1 cellular context compared by ENCODE assay signal in genomic region chr19:13849991-13850909, GRCh38.
TF ChIP-seq lines count a peak whose summit lies in the region.

No MANE protein-coding gene starts in this region.

TF ChIP-seq in K562, 482 proteins besides CTCF, POLR2A, EP300 and RAD21 (continued from another document and continues in another):
- TF ChIP-seq CHAMP1 (IDR thresholded peaks at IDR 0.05) (no peak), ZKSCAN3 (CRISPR knock-in tag; IDR thresholded peaks at IDR 0.05) (no peak), ARNT (IDR thresholded peaks at IDR 0.05) (0 out of 4 replicates have a peak, but pooled peaks of 1 of the 2 experiments have one; percentile 34), TCF7L2 (IDR thresholded peaks at IDR 0.05; ENCODE audit: low read depth, low read length) (no peak), REST (CRISPR knock-in tag; IDR thresholded peaks at IDR 0.05; ENCODE audit: low read depth) (peak; percentile 58; the same call in 1 of the 2 replicates), CTBP1 (IDR thresholded peaks at IDR 0.05; ENCODE audit: borderline replicate concordance) (peak; percentile 68; the same call in 1 of the 2 replicates), GTF3C2 (IDR thresholded peaks at IDR 0.05; ENCODE audit: borderline replicate concordance, extremely low read depth, insufficient read length) (peak; percentile 94), SOX6 (IDR thresholded peaks at IDR 0.05) (0 out of 2 replicates have a peak, but pooled peaks have one; percentile 20), EGR1 (conservative IDR thresholded peaks at IDR 0.05) (peak; percentile 70), RBFOX2 (IDR thresholded peaks at IDR 0.05; ENCODE audit: low read depth, low read length) (peak; percentile 80), ZBTB33 (CRISPR knock-in tag; IDR thresholded peaks at IDR 0.05) (peak; percentile 93), ARID3A (IDR thresholded peaks at IDR 0.05; ENCODE audit: borderline replicate concordance, low read depth, low read length) (no peak), CXXC5 (CRISPR knock-in tag; IDR thresholded peaks at IDR 0.05) (peak; percentile 98), GMEB1 (CRISPR knock-in tag; IDR thresholded peaks at IDR 0.05) (peak; percentile 80), YY1 (IDR thresholded peaks at IDR 0.05; ENCODE audit: borderline replicate concordance in 1 of 3, control insufficient read depth in 1 of 3, extremely low read depth in 1 of 3, insufficient read depth in 3 of 3, insufficient read length in 1 of 3, insufficient replicate concordance in 2 of 3, low read depth in 1 of 3, low read length in 2 of 3) (peak in 2 of 3 experiments; percentile 68 to 85), ADNP (tag; IDR thresholded peaks at IDR 0.05) (peak; percentile 53), BRF1 (IDR thresholded peaks at IDR 0.05; ENCODE audit: borderline replicate concordance, extremely low read depth, insufficient read length) (no peak), SUPT5H (IDR thresholded peaks at IDR 0.05) (0 out of 2 replicates have a peak, but pooled peaks have one; percentile 30), BRD4 (IDR thresholded peaks at IDR 0.05) (peak; percentile 65; the same call in 1 of the 2 replicates), ZKSCAN1 (IDR thresholded peaks at IDR 0.05; ENCODE audit: low read depth, low read length) (no peak), JUND (IDR thresholded peaks at IDR 0.05; ENCODE audit: borderline replicate concordance, low read depth, low read length) (peak; percentile 96), JUND (tag; IDR thresholded peaks at IDR 0.05; ENCODE audit: borderline replicate concordance, low read depth, low read length) (peak; percentile 81; the same call in 1 of the 3 replicates), NONO (IDR thresholded peaks at IDR 0.05; ENCODE audit: low read depth in 2 of 2, low read length in 1 of 2) (peak in 1 of 2 experiments; percentile 80; a peak in 2 of 4 replicates), MED1 (CRISPR knock-in tag; IDR thresholded peaks at IDR 0.05; ENCODE audit: borderline replicate concordance) (peak; percentile 18; the same call in 1 of the 2 replicates), NCOA1 (IDR thresholded peaks at IDR 0.05; ENCODE audit: low read depth) (peak; percentile 11; the same call in 1 of the 2 replicates), SMARCC2 (IDR thresholded peaks at IDR 0.05; ENCODE audit: low read depth) (peak; percentile 45; the same call in 1 of the 2 replicates), PKNOX1 (IDR thresholded peaks at IDR 0.05) (peak; percentile 16; the same call in 1 of the 2 replicates), ZNF12 (CRISPR knock-in tag; IDR thresholded peaks at IDR 0.05) (no peak), NCOA4 (IDR thresholded peaks at IDR 0.05; ENCODE audit: partially characterized antibody) (no peak), MAFG (tag; conservative IDR thresholded peaks at IDR 0.05) (no peak), MAX (CRISPR knock-in tag; IDR thresholded peaks at IDR 0.05) (no peak), CCNT2 (IDR thresholded peaks at IDR 0.05; ENCODE audit: borderline replicate concordance, extremely low read depth, insufficient read length, low read depth, low read length) (peak; percentile 99), RNF2 (IDR thresholded peaks at IDR 0.05) (no peak), FOS (IDR thresholded peaks at IDR 0.05; ENCODE audit: extremely low read depth, insufficient read length) (peak; percentile 13), ZMIZ1 (IDR thresholded peaks at IDR 0.05; ENCODE audit: low read depth in 2 of 2, low read length in 2 of 2) (peak in 1 of 2 experiments; percentile 56; a peak in 1 of 4 replicates), PHF8 (IDR thresholded peaks at IDR 0.05; ENCODE audit: borderline replicate concordance, low read length) (peak; percentile 73; the same call in 1 of the 2 replicates), JUN (IDR thresholded peaks at IDR 0.05; ENCODE audit: borderline replicate concordance, low read depth, low read length) (peak; percentile 96), JUN (CRISPR knock-in tag; IDR thresholded peaks at IDR 0.05; ENCODE audit: borderline replicate concordance) (no peak), NR4A1 (CRISPR knock-in tag; IDR thresholded peaks at IDR 0.05) (no peak), NR4A1 (tag; IDR thresholded peaks at IDR 0.05) (peak; percentile 34; the same call in 1 of the 2 replicates), ZNF124 (CRISPR knock-in tag; IDR thresholded peaks at IDR 0.05) (no peak), POLR2G (IDR thresholded peaks at IDR 0.05; ENCODE audit: low read depth, low read length) (peak; percentile 84)
